In the genomic region with DNA sequence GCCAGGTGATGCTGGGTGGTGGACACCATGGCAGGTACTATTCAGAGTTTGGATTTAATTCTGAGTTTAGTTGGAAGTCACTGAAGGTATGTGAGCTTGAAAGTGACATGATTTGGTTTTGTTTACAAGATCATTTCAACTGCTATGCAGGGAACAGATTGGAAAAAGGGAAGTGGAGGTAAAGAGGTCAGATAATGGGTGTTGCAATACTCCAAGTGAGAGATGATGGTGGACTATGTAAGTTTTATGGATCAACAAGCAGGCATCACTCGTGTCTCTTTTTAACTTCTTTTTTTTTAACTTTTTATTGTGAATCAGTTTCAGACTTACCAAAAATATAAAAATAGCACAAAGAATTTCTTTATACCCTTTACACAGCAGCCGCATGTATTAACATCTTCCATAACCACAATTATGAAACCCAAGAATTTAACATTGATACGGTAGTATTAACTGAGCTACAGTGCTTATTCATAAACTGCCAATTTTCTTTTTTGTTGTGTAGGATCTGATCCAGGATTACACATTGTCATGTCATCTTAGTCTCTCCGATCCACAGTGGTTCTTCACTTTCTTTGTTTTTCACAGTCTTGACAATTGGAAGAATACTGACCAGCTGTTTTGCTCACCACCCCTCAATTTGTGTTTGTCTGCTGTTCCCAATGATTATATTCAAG, we compare ENCODE assay signal across 1 cellular context.
TF ChIP-seq lines count a peak whose summit lies in the region.

No MANE protein-coding gene starts in this region.

TF ChIP-seq in K562, 482 proteins besides CTCF, POLR2A, EP300 and RAD21:
- TF ChIP-seq CEBPB (tag; IDR thresholded peaks at IDR 0.05) (peak; percentile 86), SPI1 (IDR thresholded peaks at IDR 0.05; ENCODE audit: borderline replicate concordance, low read depth, low read length) (peak; percentile 88), FOSL1 (tag; conservative IDR thresholded peaks at IDR 0.05) (no peak), CEBPG (CRISPR knock-in tag; IDR thresholded peaks at IDR 0.05) (no peak), CEBPG (tag; conservative IDR thresholded peaks at IDR 0.05 in 1 of 2, IDR thresholded peaks at IDR 0.05 in 1 of 2) (peak; percentile 59 to 69)
